ENCODE assay signal across 9 cellular contexts in genomic region chr5:126027652-126028051, GRCh38.
"Had no signal": no experiment of that assay in that cellular context is flagged by ENCODE, and none has a peak within 500 bp of the region (broad histone marks: within the 10 kb centered on the region; RNA-seq: fewer than 3 reads in every experiment).

No MANE protein-coding gene starts in this region.

- H2AFZ ChIP-seq: GM23248 had no signal

- FAIRE-seq: H54, HTR-8/SVneo, K562 had no signal

- H3K4me3 Mint-ChIP-seq: H9 had no signal

- H3K27ac ChIP-seq: GM23248, HL-60 had no signal

- ATAC-seq: K562 had no signal

- H3K4me3 ChIP-seq: GM23248, K562 had no signal

- H3K27ac Mint-ChIP-seq: H9 had no signal

- H3K9ac ChIP-seq: GM23248 had no signal

- H3K4me1 Mint-ChIP-seq: H9 had no signal

- DNase-seq: GM23248, GOT3, H9, HCEC 1CT, IMR-90 had no signal
